26 cellular contexts compared by ENCODE assay signal in genomic region chr13:107969551-107969950, GRCh38.
"Had no signal": no experiment of that assay in that cellular context is flagged by ENCODE, and none has a peak within 500 bp of the region (broad histone marks: within the 10 kb centered on the region; RNA-seq: fewer than 3 reads in every experiment).

No MANE protein-coding gene starts in this region.

- DNase-seq: activated CD4-positive, alpha-beta memory T cell treated with anti-CD3 and anti-CD28 coated beads, Interleukin-2, amount 10 ng/mL, durations not matched to agents 7 days and 5 days; activated CD4-positive, alpha-beta T cell treated with anti-CD3 and anti-CD28 coated beads for 1 hour; activated CD4-positive, alpha-beta T cell treated with anti-CD3 and anti-CD28 coated beads for 4 hours; activated CD4-positive, alpha-beta T cell treated with anti-CD3 and anti-CD28 coated beads, Interleukin-2, amount 10 ng/mL, durations not matched to agents 7 days and 5 days; activated CD4-positive, alpha-beta T cell treated with anti-CD3 and anti-CD28 coated beads, Interleukin-2, amount 50 U/mL, for 4 hours; activated CD8-positive, alpha-beta memory T cell treated with anti-CD3 and anti-CD28 coated beads, Interleukin-2, amount 50 U/mL, for 48 hours; activated gamma-delta T cell; activated naive CD4-positive, alpha-beta T cell; activated naive CD4-positive, alpha-beta T cell treated with anti-CD3 and anti-CD28 coated beads, Interleukin-2, amount 10 ng/mL, durations not matched to agents 7 days and 5 days; activated naive CD8-positive, alpha-beta T cell treated with anti-CD3 and anti-CD28 coated beads, Interleukin-2, amount 10 ng/mL, durations not matched to agents 7 days and 5 days; activated T-cell treated with anti-CD3 and anti-CD28 coated beads for 4 hours; activated T-cell treated with anti-CD3 and anti-CD28 coated beads, Interleukin-2, amount 50 U/mL, for 24 hours; activated T-cell treated with anti-CD3 and anti-CD28 coated beads, Interleukin-2, amount 50 U/mL, for 72 hours; central memory CD4-positive, alpha-beta T cell; cortex of kidney; dermis blood vessel endothelial cell; effector CD4-positive, alpha-beta T cell; effector memory CD8-positive, alpha-beta T cell; erythroblast; foreskin keratinocyte; heart right ventricle; T1000 had no signal

- FAIRE-seq: colon had no signal

- ATAC-seq: activated naive CD4-positive, alpha-beta T cell treated with anti-CD3 and anti-CD28 coated beads, Interleukin-2, amount 50 U/mL, for 72 hours; activated T-cell treated with anti-CD3 and anti-CD28 coated beads, Interleukin-2, amount 50 U/mL, for 72 hours; effector memory CD8-positive, alpha-beta T cell; foreskin keratinocyte; gastroesophageal sphincter; heart right ventricle; WTC11 had no signal
